Comparison of ENCODE assay signal across 28 cellular contexts in the genomic region with DNA sequence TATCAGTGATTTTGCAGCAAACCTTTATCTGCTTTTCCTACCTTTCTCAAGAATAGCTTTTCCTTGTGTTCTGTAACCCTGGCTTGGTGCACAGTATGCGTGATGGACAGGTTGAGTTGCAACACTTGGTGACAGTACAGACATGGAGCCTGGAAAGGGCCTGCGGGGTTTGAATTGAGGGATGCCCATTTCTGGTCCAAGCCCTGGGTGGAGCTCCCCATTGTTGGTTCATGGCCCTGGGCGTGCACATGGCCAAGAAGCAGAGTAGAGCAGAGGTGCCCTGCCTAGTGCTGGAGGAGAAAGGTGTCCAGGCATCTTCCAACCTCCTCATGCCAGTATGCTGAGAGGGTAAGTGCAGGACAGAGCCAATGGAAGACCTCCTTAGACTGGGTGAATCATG.
"Had no signal": no experiment of that assay in that cellular context is flagged by ENCODE, and none has a peak within 500 bp of the region (broad histone marks: within the 10 kb centered on the region; RNA-seq: fewer than 3 reads in every experiment).

No MANE protein-coding gene starts in this region.

- H3K27me3 ChIP-seq: left lung, ovary, right atrium auricular region, right lobe of liver, suprapubic skin, tibial artery, uterus had no signal

- H3K27ac Mint-ChIP-seq: immature natural killer cell, nephron, progenitor cell of endocrine pancreas, type B pancreatic cell had no signal

- H3K4me1 Mint-ChIP-seq: immature natural killer cell had no signal

- H3K4me2 ChIP-seq: smooth muscle cell had no signal

- ATAC-seq: left colon; left lung; lower lobe of right lung; naive thymus-derived CD8-positive, alpha-beta T cell; right lobe of liver; stimulated activated memory B cell treated with anti-CD40 and anti-IgM and Interleukin-4, amounts not matched to agents 10 μg/mL and 1 μg/mL and 100 μg/mL, for 72 hours had no signal

- H3K9me3 ChIP-seq: left lung, lower lobe of right lung, ovary, right atrium auricular region, right lobe of liver, suprapubic skin, thoracic aorta, uterus had no signal

- H3K27me3 Mint-ChIP-seq: naive thymus-derived CD8-positive, alpha-beta T cell; progenitor cell of endocrine pancreas; stimulated activated memory B cell treated with anti-CD40 and anti-IgM and Interleukin-4, amounts not matched to agents 10 μg/mL and 1 μg/mL and 100 μg/mL, for 72 hours; type B pancreatic cell had no signal

- H3K9me3 Mint-ChIP-seq: immature natural killer cell; nephron; stimulated activated memory B cell treated with anti-CD40 and anti-IgM and Interleukin-4, amounts not matched to agents 10 μg/mL and 1 μg/mL and 100 μg/mL, for 72 hours had no signal

- H3K36me3 ChIP-seq: left lung, lower lobe of right lung, ovary, right atrium auricular region, right lobe of liver, suprapubic skin, thoracic aorta, tibial artery, uterus had no signal

- DNase-seq: hypothalamus; immature natural killer cell; kidney; left colon; left lung; lower lobe of right lung; mammary epithelial cell; mesenchymal stem cell; naive thymus-derived CD8-positive, alpha-beta T cell; occipital lobe; ovary; right lobe of liver; stimulated activated CD4-positive, alpha-beta T cell treated with anti-CD3 and anti-CD28 coated beads, Interleukin-1b, Interleukin-23, amount 100 ng/mL, for 48 hours; stimulated activated CD4-positive, alpha-beta T cell treated with anti-CD3 and anti-CD28 coated beads, Interleukin-2, amount 100 ng/mL, for 48 hours; stimulated activated CD4-positive, alpha-beta T cell treated with anti-CD3 and anti-CD28 coated beads, Interleukin-4, amount 100 ng/mL, for 4 hours; stimulated activated CD8-positive, alpha-beta memory T cell treated with anti-CD3 and anti-CD28 coated beads, Interleukin-4, amount 100 ng/mL, for 48 hours; stimulated activated naive CD4-positive, alpha-beta T cell treated with Interleukin-2 at 50 U/mL for 16 hours; tibial artery; uterus had no signal

- H3K4me3 ChIP-seq: left lung, lower lobe of right lung, ovary, right atrium auricular region, right lobe of liver, smooth muscle cell, suprapubic skin, thoracic aorta, tibial artery, uterus had no signal

- H3K27ac ChIP-seq: left lung, lower lobe of right lung, ovary, right lobe of liver, suprapubic skin, tibial artery had no signal

- H3K4me3 Mint-ChIP-seq: immature natural killer cell; naive thymus-derived CD8-positive, alpha-beta T cell; nephron; neural crest cell; stimulated activated memory B cell treated with anti-CD40 and anti-IgM and Interleukin-4, amounts not matched to agents 10 μg/mL and 1 μg/mL and 100 μg/mL, for 72 hours; type B pancreatic cell had no signal
